29 cellular contexts compared by ENCODE assay signal in the genomic region with DNA sequence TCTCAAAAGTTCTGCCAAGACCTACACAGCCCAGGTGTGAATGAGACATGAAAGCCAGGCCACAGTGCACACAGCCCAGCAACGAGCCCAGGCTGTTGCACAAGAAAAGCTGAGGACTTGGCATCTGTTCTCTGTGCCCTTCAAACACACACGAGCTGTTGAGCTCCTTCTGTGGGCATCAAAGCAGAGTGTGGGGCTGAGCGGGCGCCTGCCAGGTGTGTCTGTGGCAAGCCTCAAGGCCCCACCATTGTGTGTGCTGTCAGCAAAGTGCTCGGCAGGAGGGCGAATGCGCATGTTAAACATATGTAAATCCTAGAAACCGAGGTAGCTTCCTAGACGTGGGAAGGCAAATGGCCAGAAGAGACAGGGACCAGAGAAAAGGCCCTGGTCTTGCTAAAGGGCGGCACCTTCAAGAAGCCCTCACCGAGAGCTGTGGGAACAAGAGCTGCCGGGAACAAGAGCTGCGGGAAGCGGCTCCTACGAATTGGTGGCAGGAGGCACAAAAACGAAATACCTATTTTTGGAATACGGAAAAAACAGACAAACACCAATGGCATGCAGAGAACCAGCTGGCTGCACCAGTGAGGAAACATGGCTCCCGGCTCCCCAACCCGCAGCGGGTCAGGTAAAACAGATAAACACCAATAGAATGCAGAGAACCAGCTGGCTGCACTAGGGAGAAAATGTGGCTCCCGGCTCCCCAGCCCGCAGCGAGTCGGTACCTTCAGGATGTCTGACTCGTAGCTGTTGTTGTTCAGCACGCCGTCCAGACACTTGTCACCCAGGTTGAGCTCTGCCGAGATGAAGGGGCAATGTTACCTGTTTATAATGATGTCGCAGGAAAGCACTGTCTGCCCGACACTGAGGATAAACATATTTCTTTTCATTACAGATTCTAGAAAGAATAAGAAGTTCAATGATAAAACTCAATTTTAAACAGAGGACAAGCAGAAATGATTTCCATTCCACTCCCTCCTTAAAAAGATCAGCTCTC. TPM values are rescaled to one million over a fixed set of nuclear protein-coding genes. Genes with fewer than 3 reads are reported as not detected.
A peak's percentile ranks its signal among the peaks of the same experiment; 100 is the strongest.
DNase-seq lines count a peak whose midpoint lies in the region; ATAC-seq and TF ChIP-seq lines count a peak whose summit lies in the region.
"Had no signal": no experiment of that assay in that cellular context is flagged by ENCODE, and none has a peak within 500 bp of the region (broad histone marks: within the 10 kb centered on the region; RNA-seq: fewer than 3 reads in every experiment).

No MANE protein-coding gene starts in this region.

- peak overlapping the region; percentile 36 for H3K27ac Mint-ChIP-seq in activated CD4-positive, alpha-beta T cell treated with anti-CD3 and anti-CD28 coated beads, Interleukin-2, amount 10 ng/mL, durations not matched to agents 7 days and 5 days
- H3K27ac Mint-ChIP-seq in activated naive CD8-positive, alpha-beta T cell treated with anti-CD3 and anti-CD28 coated beads for 36 hours: peak overlapping the region; percentile 38
- no peak overlapping the region for H3K27ac Mint-ChIP-seq in stimulated activated effector memory CD8-positive, alpha-beta T cell treated with anti-CD3 and anti-CD28 coated beads, Interleukin-12 subunit alpha, Interleukin-12 subunit beta, amount 100 ng/mL, for 72 hours
- H3K27ac Mint-ChIP-seq: activated T-cell treated with anti-CD3 and anti-CD28 coated beads, Interleukin-2, amount 50 U/mL, for 72 hours; nephron; T-helper 2 cell treated with Interferon-gamma antibody and Interleukin-4, amounts not matched to agents 5 μg/mL and 100 μg/mL, for 36 hours had no signal

- POLR2A ChIA-PET in activated CD4-positive, alpha-beta T cell treated with anti-CD3 and anti-CD28 coated beads, Interleukin-2, amount 10 ng/mL, durations not matched to agents 7 days and 5 days (lab: Charles Lee): no interaction called here
- POLR2A ChIA-PET in GM10248 (lab: Yijun Ruan, JAX): no interaction called here

- no peak for TF ChIP-seq POLR2A in uterus (IDR thresholded peaks at IDR 0.05)

- H3K4me1 Mint-ChIP-seq in activated CD4-positive, alpha-beta T cell treated with anti-CD3 and anti-CD28 coated beads, Interleukin-2, amount 10 ng/mL, durations not matched to agents 7 days and 5 days: peaks cover 5% of the 10 kb centered on the region
- H3K4me1 Mint-ChIP-seq in activated naive CD8-positive, alpha-beta T cell treated with anti-CD3 and anti-CD28 coated beads for 36 hours: peaks cover 16% of the 10 kb centered on the region
- H3K4me1 Mint-ChIP-seq in stimulated activated effector memory CD8-positive, alpha-beta T cell treated with anti-CD3 and anti-CD28 coated beads, Interleukin-12 subunit alpha, Interleukin-12 subunit beta, amount 100 ng/mL, for 72 hours: no peaks in the 10 kb centered on the region
- H3K4me1 Mint-ChIP-seq: CD4-positive, CD25-positive, alpha-beta regulatory T cell; central memory CD8-positive, alpha-beta T cell; nephron had no signal

- H3K36me3 ChIP-seq in uterus: no peaks in the 10 kb centered on the region
- H3K36me3 ChIP-seq: ovary had no signal

- in situ Hi-C loops in G401 (cut with HindIII; ENCODE audit: low sequenced_read_pairs): no loop called here

- no peak overlapping the region for H3K4me3 ChIP-seq in uterus
- H3K4me3 ChIP-seq: body of pancreas, esophagus muscularis mucosa, lower lobe of right lung, mucosa of descending colon, ovary, testis had no signal

- no peak overlapping the region for H3K4me3 Mint-ChIP-seq in activated CD4-positive, alpha-beta T cell treated with anti-CD3 and anti-CD28 coated beads, Interleukin-2, amount 10 ng/mL, durations not matched to agents 7 days and 5 days
- no peak overlapping the region for H3K4me3 Mint-ChIP-seq in activated naive CD8-positive, alpha-beta T cell treated with anti-CD3 and anti-CD28 coated beads for 36 hours
- no peak overlapping the region for H3K4me3 Mint-ChIP-seq in stimulated activated effector memory CD8-positive, alpha-beta T cell treated with anti-CD3 and anti-CD28 coated beads, Interleukin-12 subunit alpha, Interleukin-12 subunit beta, amount 100 ng/mL, for 72 hours
- H3K4me3 Mint-ChIP-seq: activated T-cell treated with anti-CD3 and anti-CD28 coated beads, Interleukin-2, amount 50 U/mL, for 72 hours; central memory CD8-positive, alpha-beta T cell; nephron; T-helper 2 cell treated with Interferon-gamma antibody and Interleukin-4, amounts not matched to agents 5 μg/mL and 100 μg/mL, for 36 hours had no signal

- ATAC-seq in stimulated activated effector memory CD8-positive, alpha-beta T cell treated with anti-CD3 and anti-CD28 coated beads, Interleukin-12 subunit alpha, Interleukin-12 subunit beta, amount 100 ng/mL, for 72 hours: no peak
- ATAC-seq: activated T-cell treated with anti-CD3 and anti-CD28 coated beads, Interleukin-2, amount 50 U/mL, for 72 hours; body of pancreas; lower lobe of right lung; mucosa of descending colon had no signal

- CTCF ChIA-PET in activated CD4-positive, alpha-beta T cell treated with anti-CD3 and anti-CD28 coated beads, Interleukin-2, amount 10 ng/mL, durations not matched to agents 7 days and 5 days (lab: Charles Lee): interaction anchor here (0.6 to 1.4 kb wide), 6 partner anchors 12 to 72 kb away, joined by 3 to 4 read pairs (median 3); no protein-coding TSS in a partner anchor
- CTCF ChIA-PET in GM10248 (lab: Yijun Ruan, JAX): interaction anchor here (1.1 to 1.5 kb wide), 3 partner anchors 9 to 79 kb away, joined by 4 read pairs; a partner anchor contains a TSS

- no peak overlapping the region for H3K27ac ChIP-seq in uterus
- H3K27ac ChIP-seq: 22Rv1, body of pancreas, esophagus muscularis mucosa, lower lobe of right lung, ovary, testis had no signal

- TF ChIP-seq CTCF in uterus (IDR thresholded peaks at IDR 0.05): no peak
- no peak for TF ChIP-seq CTCF in GM10248 (IDR thresholded peaks at IDR 0.05; ENCODE audit: control extremely low read depth, extremely low read depth, low read depth, missing control alignments)

- H3K4me1 ChIP-seq in uterus: no peaks in the 10 kb centered on the region
- H3K4me1 ChIP-seq: body of pancreas, esophagus muscularis mucosa, lower lobe of right lung, testis had no signal

- H3K27me3 Mint-ChIP-seq in activated CD4-positive, alpha-beta T cell treated with anti-CD3 and anti-CD28 coated beads, Interleukin-2, amount 10 ng/mL, durations not matched to agents 7 days and 5 days: no peaks in the 10 kb centered on the region
- no peaks in the 10 kb centered on the region for H3K27me3 Mint-ChIP-seq in activated naive CD8-positive, alpha-beta T cell treated with anti-CD3 and anti-CD28 coated beads for 36 hours
- H3K27me3 Mint-ChIP-seq: CD4-positive, CD25-positive, alpha-beta regulatory T cell; central memory CD8-positive, alpha-beta T cell had no signal

- H3K27me3 ChIP-seq in uterus: no peaks in the 10 kb centered on the region
- H3K27me3 ChIP-seq: body of pancreas, esophagus muscularis mucosa, ovary, testis had no signal

- H3K9me3 Mint-ChIP-seq in activated CD4-positive, alpha-beta T cell treated with anti-CD3 and anti-CD28 coated beads, Interleukin-2, amount 10 ng/mL, durations not matched to agents 7 days and 5 days: no peaks in the 10 kb centered on the region
- no peaks in the 10 kb centered on the region for H3K9me3 Mint-ChIP-seq in activated naive CD8-positive, alpha-beta T cell treated with anti-CD3 and anti-CD28 coated beads for 36 hours
- no peaks in the 10 kb centered on the region for H3K9me3 Mint-ChIP-seq in stimulated activated effector memory CD8-positive, alpha-beta T cell treated with anti-CD3 and anti-CD28 coated beads, Interleukin-12 subunit alpha, Interleukin-12 subunit beta, amount 100 ng/mL, for 72 hours
- H3K9me3 Mint-ChIP-seq: activated T-cell treated with anti-CD3 and anti-CD28 coated beads, Interleukin-2, amount 50 U/mL, for 72 hours; central memory CD8-positive, alpha-beta T cell; nephron; T-helper 2 cell treated with Interferon-gamma antibody and Interleukin-4, amounts not matched to agents 5 μg/mL and 100 μg/mL, for 36 hours had no signal

- intact Hi-C loops in uterus (cut with DNase I; ENCODE audit: low total_unique reads): no loop called here

- no peak for DNase-seq in activated CD4-positive, alpha-beta T cell treated with anti-CD3 and anti-CD28 coated beads, Interleukin-2, amount 10 ng/mL, durations not matched to agents 7 days and 5 days
- DNase-seq in activated CD4-positive, alpha-beta T cell treated with anti-CD3 and anti-CD28 coated beads, Interleukin-2, amount 50 U/mL, for 48 hours: no peak
- DNase-seq in G401 (ENCODE audit: low spot score) (peak; percentile 84), iPS-NIHi7 (ENCODE audit: extremely low spot score) (peak; percentile 77), uterus (no peak), GM10248 (ENCODE audit: extremely low spot score) (no peak)
- no peak for DNase-seq in activated naive CD8-positive, alpha-beta T cell treated with anti-CD3 and anti-CD28 coated beads for 36 hours
- no peak for DNase-seq in stimulated activated effector memory CD8-positive, alpha-beta T cell treated with anti-CD3 and anti-CD28 coated beads, Interleukin-12 subunit alpha, Interleukin-12 subunit beta, amount 100 ng/mL, for 72 hours (ENCODE audit: low spot score in 2 of 2)
- DNase-seq: activated CD8-positive, alpha-beta memory T cell treated with anti-CD3 and anti-CD28 coated beads for 24 hours; activated T-cell treated with anti-CD3 and anti-CD28 coated beads, Interleukin-2, amount 50 U/mL, for 72 hours; body of pancreas; CD4-positive, CD25-positive, alpha-beta regulatory T cell; foreskin fibroblast; KBM-7; lower lobe of right lung; mucosa of descending colon; NCI-H1092 treated with DMSO at 0.1 percent for 48 hours; NCI-H1930; NCI-H2171 treated with DMSO at 0.1 percent for 48 hours; NCI-H524 treated with DMSO at 0.1 percent for 48 hours; NK-92 treated with Interleukin-12 subunit alpha and Interleukin-12 subunit beta, amount 100 ng/mL, for 24 hours; ovary; Right ventricle myocardium superior; testis had no signal

- H3K36me3 Mint-ChIP-seq in activated CD4-positive, alpha-beta T cell treated with anti-CD3 and anti-CD28 coated beads, Interleukin-2, amount 10 ng/mL, durations not matched to agents 7 days and 5 days (ENCODE audit: low read depth): peaks cover 52% of the 10 kb centered on the region
- H3K36me3 Mint-ChIP-seq in activated naive CD8-positive, alpha-beta T cell treated with anti-CD3 and anti-CD28 coated beads for 36 hours: peaks cover 21% of the 10 kb centered on the region
- peaks cover 97% of the 10 kb centered on the region for H3K36me3 Mint-ChIP-seq in stimulated activated effector memory CD8-positive, alpha-beta T cell treated with anti-CD3 and anti-CD28 coated beads, Interleukin-12 subunit alpha, Interleukin-12 subunit beta, amount 100 ng/mL, for 72 hours

- no peaks in the 10 kb centered on the region for H3K9me3 ChIP-seq in uterus
- H3K9me3 ChIP-seq: body of pancreas, esophagus muscularis mucosa, lower lobe of right lung, mucosa of descending colon, ovary, testis had no signal

RNA-seq across cellular contexts. Expression of a gene that starts 19.0 kb away (rescaled TPM):
- total RNA-seq in activated CD4-positive, alpha-beta T cell treated with anti-CD3 and anti-CD28 coated beads, Interleukin-2, amount 10 ng/mL, durations not matched to agents 7 days and 5 days: 10 to 100 TPM; 43.9 to 51.4 TPM
- total RNA-seq in G401 (2014; rRNA removed; shearing (Covaris generic)): 13.6 and 24.7 TPM in 2 replicates
- 10 to 100 TPM; 51.5 to 57.2 TPM for total RNA-seq in activated naive CD8-positive, alpha-beta T cell treated with anti-CD3 and anti-CD28 coated beads for 36 hours
- 100 to 1,000 TPM in 2 of 4 donors, 10 to 100 TPM in 2; 46.2 to 138 (median 90.1) TPM for total RNA-seq in uterus

RNA-seq across cellular contexts. Expression of a gene that starts 39.7 kb away (rescaled TPM):
- 10 to 100 TPM; 71.4 to 88.9 TPM for total RNA-seq in activated CD4-positive, alpha-beta T cell treated with anti-CD3 and anti-CD28 coated beads, Interleukin-2, amount 10 ng/mL, durations not matched to agents 7 days and 5 days
- 32.5 and 38.6 TPM in 2 replicates for total RNA-seq in G401 (2014; rRNA removed; shearing (Covaris generic))
- total RNA-seq in activated naive CD8-positive, alpha-beta T cell treated with anti-CD3 and anti-CD28 coated beads for 36 hours: 10 to 100 TPM; 47.9 to 48.6 TPM
- 10 to 100 TPM in 3 of 4 donors, 1 to 10 TPM in 1; 6.1 to 54.0 (median 21.5) TPM for total RNA-seq in uterus

Comparison
In these comparisons a context has a peak if more than half of its experiments do, and no peak if none do; other contexts are left out.
1. DNase-seq: peak in G401 (single experiment) and iPS-NIHi7 (single experiment); none in activated CD4-positive, alpha-beta T cell treated with anti-CD3 and anti-CD28 coated beads, Interleukin-2, amount 10 ng/mL, durations not matched to agents 7 days and 5 days (single experiment), activated CD4-positive, alpha-beta T cell treated with anti-CD3 and anti-CD28 coated beads, Interleukin-2, amount 50 U/mL, for 48 hours (0 of 2), activated naive CD8-positive, alpha-beta T cell treated with anti-CD3 and anti-CD28 coated beads for 36 hours (single experiment), uterus (0 of 2), stimulated activated effector memory CD8-positive, alpha-beta T cell treated with anti-CD3 and anti-CD28 coated beads, Interleukin-12 subunit alpha, Interleukin-12 subunit beta, amount 100 ng/mL, for 72 hours (0 of 2) and GM10248 (single experiment).